8 cellular contexts compared by ENCODE assay signal in genomic region chr18:62982600-62983251, GRCh38.
DNase-seq lines count a peak whose midpoint lies in the region; ATAC-seq, FAIRE-seq and TF ChIP-seq lines count a peak whose summit lies in the region.

No MANE protein-coding gene starts in this region.

- H3K27ac ChIP-seq in A549, result 0 out of 6 replicates have a peak overlapping the region, but pooled peaks of 1 of the 2 experiments have one; percentile 27
- peak overlapping the region; percentile 53 for H3K27ac ChIP-seq in caudate nucleus (ENCODE audit: low read depth, low read length)
- H3K27ac ChIP-seq in kidney (ENCODE audit: low read depth in 2 of 2, low read length in 2 of 2), result no peak overlapping the region

- peaks cover 6% of the 10 kb centered on the region for H3K4me1 Mint-ChIP-seq in activated B cell treated with CpG ODN at 0.5 μM for 24 hours

- H3K36me3 ChIP-seq in kidney (ENCODE audit: control insufficient read depth in 1 of 2, insufficient read depth in 2 of 2, low read length in 2 of 2), result peaks cover 5% of the 10 kb centered on the region in 2 donors

- no peaks in the 10 kb centered on the region for H3K9me3 ChIP-seq in A549
- no peaks in the 10 kb centered on the region for H3K9me3 ChIP-seq in kidney (ENCODE audit: control insufficient read depth in 1 of 2, low read length in 2 of 2)

- FAIRE-seq in A549 (lab: Jason Lieb, UNC) (no peak), GM12892 (lab: Jason Lieb, UNC) (peak; percentile 84), kidney (lab: Jason Lieb, UNC) (peak; percentile 17)

- 46% methylated on average over 11 of the region's 11 CpGs for WGBS in A549 (ENCODE audit: missing lambda C conversion rate)

- peaks cover 11% of the 10 kb centered on the region; the same call in 2 of the 3 replicates for H3K4me1 ChIP-seq in A549
- H3K4me1 ChIP-seq in kidney (ENCODE audit: control insufficient read depth in 1 of 2, insufficient read depth in 1 of 2, low read depth in 1 of 2, low read length in 2 of 2), result peaks cover 0 to 3% of the 10 kb centered on the region in 2 donors

- intact Hi-C loops in activated B cell treated with CpG ODN at 0.5 μM for 24 hours (cut with micrococcal nuclease), result loop anchor here (1.0 to 10.0 kb wide), 8 partner anchors 24 to 796 kb away; partner anchors contain the start of genes PIGN, RELCH and TNFRSF11A
- intact Hi-C loops in kidney (cut with DNase I), result loop anchor here (5.0 kb wide), 1 partner anchor 390 kb away; no protein-coding TSS in a partner anchor

- POLR2A ChIA-PET in A549 (lab: Yijun Ruan, JAX) (interaction anchor here (0.6 to 1.4 kb wide), 2 partner anchors 248 to 268 kb away, joined by 3 to 4 read pairs; no protein-coding TSS in a partner anchor), activated B cell treated with CpG ODN at 0.5 μM for 24 hours (lab: Charles Lee) (interaction anchor here (1.4 kb wide), 1 partner anchor 267 kb away, joined by 7 read pairs; the partner anchor contains the start of gene PHLPP1)

- no peaks in the 10 kb centered on the region for H3K27me3 Mint-ChIP-seq in activated B cell treated with CpG ODN at 0.5 μM for 24 hours

- H3K27ac Mint-ChIP-seq in activated B cell treated with CpG ODN at 0.5 μM for 24 hours, result no peak overlapping the region

- DNase-seq in A549 (ENCODE audit: low read depth in 1 of 2, low spot score in 1 of 2), result peak; percentile 27 to 44
- DNase-seq in GM12892 (ENCODE audit: insufficient read length), result peak; percentile 55
- DNase-seq in NCI-H1105 treated with DMSO at 0.1 percent for 48 hours (lab: John Stamatoyannopoulos, UW), result peak; percentile 73
- DNase-seq in activated B cell treated with CpG ODN at 0.5 μM for 24 hours, result peak; percentile 29
- DNase-seq in caudate nucleus (lab: John Stamatoyannopoulos, UW), result peak in 51 of 61 donors; percentile 17 to 78 (median 37)
- DNase-seq in kidney, result no peak
- DNase-seq in stimulated activated CD4-positive, alpha-beta T cell treated with anti-CD3 and anti-CD28 coated beads, Interleukin-1b, Interleukin-23, amount 100 ng/mL, for 4 hours (ENCODE audit: low read depth in 2 of 2), result peak; percentile 15 to 47
- no peak for DNase-seq in NCI-H226

- ATAC-seq in A549 (peak in 1 of 2 experiments; percentile 80; a peak in 3 of 6 replicates), activated B cell treated with CpG ODN at 0.5 μM for 24 hours (ENCODE audit: low read depth) (peak; percentile 58)

- peak; percentile 85 for TF ChIP-seq RAD21 in A549 (conservative IDR thresholded peaks at IDR 0.05 in 1 of 2, IDR thresholded peaks at IDR 0.05 in 1 of 2)

- peak overlapping the region; percentile 58; the same call in 2 of the 3 replicates for H3K4me2 ChIP-seq in A549

- TF ChIP-seq EP300 in A549 (IDR thresholded peaks at IDR 0.05), result no peak

- H3K9ac ChIP-seq in kidney (ENCODE audit: low read length in 2 of 2), result no peak overlapping the region

- H3K4me3 ChIP-seq in A549, result no peak overlapping the region
- peak overlapping the region; percentile 35 to 53 for H3K4me3 ChIP-seq in kidney (ENCODE audit: low read length in 2 of 2)

- TF ChIP-seq POLR2A in A549 (IDR thresholded peaks at IDR 0.05; ENCODE audit: low read length) (no peak), GM12892 (IDR thresholded peaks at IDR 0.05; ENCODE audit: low read depth, low read length) (no peak)

- H3K4me3 Mint-ChIP-seq in activated B cell treated with CpG ODN at 0.5 μM for 24 hours, result no peak overlapping the region

- H3K36me3 Mint-ChIP-seq in activated B cell treated with CpG ODN at 0.5 μM for 24 hours (ENCODE audit: low read depth), result peaks cover 14% of the 10 kb centered on the region

- H3K9me3 Mint-ChIP-seq in activated B cell treated with CpG ODN at 0.5 μM for 24 hours, result no peaks in the 10 kb centered on the region

- CTCF ChIA-PET in A549 (lab: Yijun Ruan, JAX) (interaction anchor here (0.6 to 5.7 kb wide), 38 partner anchors 8 to 700 kb away, joined by 3 to 61 read pairs (median 3); partner anchors contain the start of gene PHLPP1), activated B cell treated with CpG ODN at 0.5 μM for 24 hours (lab: Charles Lee) (interaction anchor here (0.6 to 4.6 kb wide), 15 partner anchors 19 to 734 kb away, joined by 3 to 56 read pairs (median 5); partner anchors contain the start of gene PHLPP1)

- peak; percentile 75 for TF ChIP-seq CTCF in A549 (IDR thresholded peaks at IDR 0.05)
- TF ChIP-seq CTCF in activated B cell treated with CpG ODN at 0.5 μM for 24 hours (IDR thresholded peaks at IDR 0.05), result peak; percentile 60
- peak; percentile 77 for TF ChIP-seq CTCF in kidney (IDR thresholded peaks at IDR 0.05; ENCODE audit: borderline replicate concordance, extremely low read depth, insufficient read depth)

TF ChIP-seq in A549, 52 proteins besides CTCF, POLR2A, EP300 and RAD21:
- TF ChIP-seq, protein P1, sequence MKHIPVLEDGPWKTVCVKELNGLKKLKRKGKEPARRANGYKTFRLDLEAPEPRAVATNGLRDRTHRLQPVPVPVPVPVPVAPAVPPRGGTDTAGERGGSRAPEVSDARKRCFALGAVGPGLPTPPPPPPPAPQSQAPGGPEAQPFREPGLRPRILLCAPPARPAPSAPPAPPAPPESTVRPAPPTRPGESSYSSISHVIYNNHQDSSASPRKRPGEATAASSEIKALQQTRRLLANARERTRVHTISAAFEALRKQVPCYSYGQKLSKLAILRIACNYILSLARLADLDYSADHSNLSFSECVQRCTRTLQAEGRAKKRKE (CRISPR knock-in tag; IDR thresholded peaks at IDR 0.05; ENCODE audit: low read depth), result no peak
- no peak for TF ChIP-seq FOSB (CRISPR knock-in tag; IDR thresholded peaks at IDR 0.05)
- TF ChIP-seq KDM5A (IDR thresholded peaks at IDR 0.05), result no peak
- peak; percentile 79 for TF ChIP-seq SMC3 (IDR thresholded peaks at IDR 0.05)
- TF ChIP-seq CHD2 (IDR thresholded peaks at IDR 0.05; ENCODE audit: low read length, partially characterized antibody), result no peak
- no peak for TF ChIP-seq RFX5 (IDR thresholded peaks at IDR 0.05)
- no peak for TF ChIP-seq HEYL (CRISPR knock-in tag; IDR thresholded peaks at IDR 0.05)
- no peak for TF ChIP-seq POLR2AphosphoS2 (conservative IDR thresholded peaks at IDR 0.05; ENCODE audit: low read length)
- TF ChIP-seq MAX (IDR thresholded peaks at IDR 0.05), result no peak

Comparison
In these comparisons a context has a peak if more than half of its experiments do, and no peak if none do; other contexts are left out.
1. DNase-seq: peak in A549 (2 of 2), GM12892 (single experiment), NCI-H1105 treated with DMSO at 0.1 percent for 48 hours (single experiment), activated B cell treated with CpG ODN at 0.5 μM for 24 hours (single experiment), caudate nucleus (51 of 61) and stimulated activated CD4-positive, alpha-beta T cell treated with anti-CD3 and anti-CD28 coated beads, Interleukin-1b, Interleukin-23, amount 100 ng/mL, for 4 hours (2 of 2); none in kidney (single experiment) and NCI-H226 (single experiment).
2. Peak in every context shown above with its lines, with median percentiles within 50 percentile points of each other: CTCF ChIP-seq.